25 cellular contexts compared by ENCODE assay signal in the genomic region with DNA sequence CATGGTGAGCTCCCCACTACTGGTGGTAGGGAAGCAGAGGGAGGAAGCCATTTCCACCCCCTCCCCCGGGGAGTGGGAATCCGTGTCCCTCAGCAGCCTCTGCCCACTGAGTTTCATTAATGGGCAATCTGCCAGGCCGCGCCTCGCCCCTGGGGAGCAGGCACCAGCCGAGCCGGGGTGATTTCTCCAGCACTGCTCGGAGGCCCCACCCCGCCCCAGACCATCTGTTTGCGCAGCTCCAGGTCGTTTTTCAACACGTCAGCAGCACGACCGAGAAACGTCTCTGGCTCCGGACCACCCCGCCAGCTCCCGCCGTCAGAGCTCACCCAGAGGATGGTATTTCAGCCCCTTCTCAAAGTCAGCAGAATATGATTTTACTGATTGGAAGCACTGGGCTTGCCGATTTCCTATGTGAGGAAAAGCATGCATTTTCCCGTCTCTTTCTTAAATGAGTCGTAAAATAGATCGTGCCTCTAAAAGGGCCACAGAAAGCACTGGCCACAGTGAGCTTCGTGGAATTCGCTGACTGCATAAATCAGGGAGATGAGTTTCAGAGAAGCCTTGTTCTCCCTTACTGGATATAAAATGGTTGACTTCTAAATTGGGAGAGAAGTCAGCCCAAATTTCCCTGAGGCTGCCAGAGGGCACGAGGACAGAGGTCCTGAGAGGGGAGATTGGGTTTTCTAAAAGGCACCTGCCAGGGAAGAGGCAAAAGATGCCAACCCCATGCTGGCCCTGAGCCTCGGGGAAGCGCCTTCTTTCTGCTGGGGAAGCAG.
A peak's percentile ranks its signal among the peaks of the same experiment; 100 is the strongest.
DNase-seq lines count a peak whose midpoint lies in the region; ATAC-seq and TF ChIP-seq lines count a peak whose summit lies in the region.
"Had no signal": no experiment of that assay in that cellular context is flagged by ENCODE, and none has a peak within 500 bp of the region (broad histone marks: within the 10 kb centered on the region; RNA-seq: fewer than 3 reads in every experiment).

No MANE protein-coding gene starts in this region.

- no peak overlapping the region for H3K27ac ChIP-seq in BLaER1 treated with 17β-estradiol and CSF1 and Interleukin-3, amounts not matched to agents 10 nM and 100 nM
- H3K27ac ChIP-seq: left ventricle myocardium inferior, tibial artery had no signal

- DNase-seq in DMS79 treated with DMSO at 0.1 percent for 48 hours (lab: John Stamatoyannopoulos, UW) = peak; percentile 75
- DNase-seq in NCI-H526 treated with DMSO at 0.1 percent for 48 hours (lab: John Stamatoyannopoulos, UW) = peak; percentile 0
- DNase-seq in nephron progenitor cell = peak; percentile 25
- no peak for DNase-seq in HAP-1 (ENCODE audit: low spot score in 2 of 2)
- DNase-seq in erythroblast (lab: John Stamatoyannopoulos, UW) = no peak
- DNase-seq: activated CD8-positive, alpha-beta T cell treated with anti-CD3 and anti-CD28 coated beads for 36 hours; activated naive CD4-positive, alpha-beta T cell treated with anti-CD3 and anti-CD28 coated beads for 36 hours; activated T-cell treated with anti-CD3 and anti-CD28 coated beads, Interleukin-2, amount 50 U/mL, for 4 hours; anterior cingulate cortex; COR-L47; effector memory CD4-positive, alpha-beta T cell; GF-D8; HCEC 1CT; head of caudate nucleus; left ventricle myocardium inferior; NCI-H187 treated with DMSO at 0.1 percent for 48 hours; NCI-H774; PC-3; right cardiac atrium; stimulated activated naive CD4-positive, alpha-beta T cell; T1000; tibial artery had no signal

- no peaks in the 10 kb centered on the region for H4K20me1 ChIP-seq in BLaER1 treated with 17β-estradiol and CSF1 and Interleukin-3, amounts not matched to agents 10 nM and 100 nM

- H3K9ac ChIP-seq in BLaER1 treated with 17β-estradiol and CSF1 and Interleukin-3, amounts not matched to agents 10 nM and 100 nM = no peak overlapping the region

- H3K27me3 ChIP-seq in BLaER1 treated with 17β-estradiol and CSF1 and Interleukin-3, amounts not matched to agents 10 nM and 100 nM = no peaks in the 10 kb centered on the region
- H3K27me3 ChIP-seq in HAP-1 (ENCODE audit: low read depth) = no peaks in the 10 kb centered on the region

- no peak for TF ChIP-seq CTCF in nephron progenitor cell (IDR thresholded peaks at IDR 0.05)

- peak overlapping the region in 9 of 11 experiments; percentile 17 to 60 (median 39); a peak in 13 of 22 replicates for H3K4me2 ChIP-seq in BLaER1 treated with 17β-estradiol and CSF1 and Interleukin-3, amounts not matched to agents 10 nM and 100 nM

- H3K36me3 Mint-ChIP-seq in nephron progenitor cell (ENCODE audit: low read depth) = no peaks in the 10 kb centered on the region

- H3K4me1 Mint-ChIP-seq in nephron progenitor cell = peaks cover 68% of the 10 kb centered on the region

- peaks cover 27% of the 10 kb centered on the region for H3K9me3 Mint-ChIP-seq in nephron progenitor cell
- H3K9me3 Mint-ChIP-seq: activated CD8-positive, alpha-beta T cell treated with anti-CD3 and anti-CD28 coated beads for 36 hours had no signal

- H3K4me3 ChIP-seq in BLaER1 treated with 17β-estradiol and CSF1 and Interleukin-3, amounts not matched to agents 10 nM and 100 nM = no peak overlapping the region
- H3K4me3 ChIP-seq in HAP-1 = no peak overlapping the region
- H3K4me3 ChIP-seq: GM12878, left ventricle myocardium inferior, tibial artery had no signal

- ATAC-seq in GM18873 (IDR thresholded peaks at IDR 0.05; ENCODE audit: low FRiP score, unreplicated experiment) = no peak
- ATAC-seq: activated CD8-positive, alpha-beta T cell treated with anti-CD3 and anti-CD28 coated beads for 36 hours; activated T-cell treated with anti-CD3 and anti-CD28 coated beads, Interleukin-2, amount 50 U/mL, for 4 hours; GM12878; PC-3; right cardiac atrium had no signal

- no peak for TF ChIP-seq POLR2A in erythroblast (IDR thresholded peaks at IDR 0.05; ENCODE audit: low read length)

- H3K4me3 Mint-ChIP-seq in nephron progenitor cell = no peak overlapping the region
- H3K4me3 Mint-ChIP-seq: activated CD8-positive, alpha-beta T cell treated with anti-CD3 and anti-CD28 coated beads for 36 hours; activated naive CD4-positive, alpha-beta T cell treated with anti-CD3 and anti-CD28 coated beads for 36 hours; activated T-cell treated with anti-CD3 and anti-CD28 coated beads, Interleukin-2, amount 50 U/mL, for 4 hours had no signal

- peaks cover 14 to 45% (median 40%) of the 10 kb centered on the region in 10 experiments for H3K4me1 ChIP-seq in BLaER1 treated with 17β-estradiol and CSF1 and Interleukin-3, amounts not matched to agents 10 nM and 100 nM
- H3K4me1 ChIP-seq in HAP-1 = no peaks in the 10 kb centered on the region

- in situ Hi-C loops in HAP-1 (cut with MboI; ENCODE audit: low sequenced_read_pairs) = no loop called here

- H3K9me3 ChIP-seq in BLaER1 treated with 17β-estradiol and CSF1 and Interleukin-3, amounts not matched to agents 10 nM and 100 nM (replicated peaks in 1 of 11) = peaks cover 27 to 47% (median 38%) of the 10 kb centered on the region in 11 experiments
- H3K9me3 ChIP-seq in HAP-1 = no peaks in the 10 kb centered on the region; the same call in 1 of the 2 replicates

- no peak overlapping the region for H3K27ac Mint-ChIP-seq in nephron progenitor cell
- H3K27ac Mint-ChIP-seq: activated CD8-positive, alpha-beta T cell treated with anti-CD3 and anti-CD28 coated beads for 36 hours; activated naive CD4-positive, alpha-beta T cell treated with anti-CD3 and anti-CD28 coated beads for 36 hours had no signal

- peaks cover 18% of the 10 kb centered on the region for H3K27me3 Mint-ChIP-seq in nephron progenitor cell (ENCODE audit: low read depth, poor library complexity)

- H3K36me3 ChIP-seq in BLaER1 treated with 17β-estradiol and CSF1 and Interleukin-3, amounts not matched to agents 10 nM and 100 nM = no peaks in the 10 kb centered on the region
- no peaks in the 10 kb centered on the region for H3K36me3 ChIP-seq in HAP-1 (replicated peaks)
- H3K36me3 ChIP-seq: left ventricle myocardium inferior, tibial artery had no signal

Comparison
In these comparisons a context has a peak if more than half of its experiments do, and no peak if none do; other contexts are left out.
1. DNase-seq: peak in DMS79 treated with DMSO at 0.1 percent for 48 hours (single experiment), NCI-H526 treated with DMSO at 0.1 percent for 48 hours (single experiment) and nephron progenitor cell (single experiment); none in HAP-1 (0 of 2) and erythroblast (0 of 2).